9 cellular contexts compared by ENCODE assay signal in genomic region chr16:27286446-27286845, GRCh38. TPM values are rescaled to one million over a fixed set of nuclear protein-coding genes. Genes with fewer than 3 reads are reported as not detected.
DNase-seq lines count a peak whose midpoint lies in the region; ATAC-seq and FAIRE-seq lines count a peak whose summit lies in the region.
"Had no signal": no experiment of that assay in that cellular context is flagged by ENCODE, and none has a peak within 500 bp of the region (broad histone marks: within the 10 kb centered on the region; RNA-seq: fewer than 3 reads in every experiment).

No MANE protein-coding gene starts in this region.

- H3K27me3 Mint-ChIP-seq in stimulated activated naive CD8-positive, alpha-beta T cell treated with anti-CD3 and anti-CD28 coated beads, Interleukin-15, amount 100 ng/mL, for 72 hours = no peaks in the 10 kb centered on the region

- H3K27ac ChIP-seq in muscle layer of duodenum (ENCODE audit: low read length) = peak overlapping the region; percentile 6

- no peak overlapping the region for H3K4me3 Mint-ChIP-seq in stimulated activated naive CD8-positive, alpha-beta T cell treated with anti-CD3 and anti-CD28 coated beads, Interleukin-15, amount 100 ng/mL, for 72 hours

- no peaks in the 10 kb centered on the region for H3K9me3 ChIP-seq in muscle layer of duodenum (ENCODE audit: control insufficient read depth in 1 of 2, low read length in 2 of 2)

- no peaks in the 10 kb centered on the region for H3K27me3 ChIP-seq in muscle layer of duodenum (ENCODE audit: low read depth, low read length)

- DNase-seq in AG20443 (ENCODE audit: low spot score) (peak; percentile 94), NCI-H460 (ENCODE audit: extremely low read depth, low read depth) (peak; percentile 11), dermis blood vessel endothelial cell (peak; percentile 98), frontal cortex (ENCODE audit: low spot score in 2 of 2) (no peak)
- DNase-seq in stimulated activated naive CD8-positive, alpha-beta T cell treated with anti-CD3 and anti-CD28 coated beads, Interleukin-15, amount 100 ng/mL, for 72 hours = no peak
- DNase-seq: effector CD8-positive, alpha-beta T cell had no signal

- H3K4me1 ChIP-seq in muscle layer of duodenum (ENCODE audit: control insufficient read depth in 1 of 2, insufficient read depth in 2 of 2, low read length in 2 of 2) = peaks cover 0 to 5% of the 10 kb centered on the region in 2 donors

- ATAC-seq in GM18519 (IDR thresholded peaks at IDR 0.05; ENCODE audit: low FRiP score, unreplicated experiment) (no peak), HG02678 (IDR thresholded peaks at IDR 0.05; ENCODE audit: unreplicated experiment) (no peak)
- ATAC-seq in stimulated activated naive CD8-positive, alpha-beta T cell treated with anti-CD3 and anti-CD28 coated beads, Interleukin-15, amount 100 ng/mL, for 72 hours = no peak

- no peak overlapping the region for H3K4me3 ChIP-seq in muscle layer of duodenum (ENCODE audit: low read depth in 1 of 2, low read length in 2 of 2)

- no peak for FAIRE-seq in frontal cortex (lab: Jason Lieb, UNC)

- peaks cover 82% of the 10 kb centered on the region for H3K4me1 Mint-ChIP-seq in stimulated activated naive CD8-positive, alpha-beta T cell treated with anti-CD3 and anti-CD28 coated beads, Interleukin-15, amount 100 ng/mL, for 72 hours

- no peak overlapping the region for H3K27ac Mint-ChIP-seq in stimulated activated naive CD8-positive, alpha-beta T cell treated with anti-CD3 and anti-CD28 coated beads, Interleukin-15, amount 100 ng/mL, for 72 hours

- H3K36me3 ChIP-seq in muscle layer of duodenum (ENCODE audit: control insufficient read depth in 1 of 2, insufficient read depth in 2 of 2, low read length in 2 of 2) = no peaks in the 10 kb centered on the region

- peaks cover 5 to 8% of the 10 kb centered on the region in 2 donors for H3K9me3 Mint-ChIP-seq in stimulated activated naive CD8-positive, alpha-beta T cell treated with anti-CD3 and anti-CD28 coated beads, Interleukin-15, amount 100 ng/mL, for 72 hours

RNA-seq across cellular contexts. Expression of gene NSMCE1, which starts 17.9 kb away (rescaled TPM):
- 72.8 and 84.1 TPM in 2 replicates for total RNA-seq in NCI-H460 (2014; rRNA removed; shearing (Covaris generic))
- 56.8 and 64.1 TPM in 2 replicates for polyA plus RNA-seq in NCI-H460 (2014; cell fraction: nucleus; rRNA removed)
- 43.0 and 77.3 TPM in 2 replicates for total RNA-seq in dermis blood vessel endothelial cell
- 35.1 TPM for total RNA-seq in frontal cortex

RNA-seq across cellular contexts. Expression of gene IL4R, which starts 27.3 kb away (rescaled TPM):
- 4.9 and 5.1 TPM in 2 replicates for total RNA-seq in NCI-H460 (2014; rRNA removed; shearing (Covaris generic))
- 2.6 and 4.4 TPM in 2 replicates for polyA plus RNA-seq in NCI-H460 (2014; cell fraction: nucleus; rRNA removed)
- 23.9 and 42.9 TPM in 2 replicates for total RNA-seq in dermis blood vessel endothelial cell
- 1.6 TPM for total RNA-seq in frontal cortex

Comparison
In these comparisons a context has a peak if more than half of its experiments do, and no peak if none do; other contexts are left out.
1. DNase-seq: peak in AG20443 (single experiment), NCI-H460 (single experiment) and dermis blood vessel endothelial cell (single experiment); none in frontal cortex (0 of 2) and stimulated activated naive CD8-positive, alpha-beta T cell treated with anti-CD3 and anti-CD28 coated beads, Interleukin-15, amount 100 ng/mL, for 72 hours (0 of 2).